In genomic region chr19:57279418-57280164, GRCh38 we compare ENCODE assay signal across 1 cellular context.
A peak's percentile ranks its signal among the peaks of the same experiment; 100 is the strongest.
TF ChIP-seq lines count a peak whose summit lies in the region.

No MANE protein-coding gene starts in this region.

TF ChIP-seq in K562, 482 proteins besides CTCF, POLR2A, EP300 and RAD21 (continued from another document and continues in another):
- TF ChIP-seq FOSL1 (tag; conservative IDR thresholded peaks at IDR 0.05) = peak; percentile 53
- TF ChIP-seq POLR2AphosphoS2 (IDR thresholded peaks at IDR 0.05; ENCODE audit: low read length) = no peak
- no peak for TF ChIP-seq NR2C2 (CRISPR knock-in tag; IDR thresholded peaks at IDR 0.05)
- TF ChIP-seq NR2C2 (tag; IDR thresholded peaks at IDR 0.05) = peak; percentile 82; the same call in 1 of the 2 replicates
- TF ChIP-seq RHOXF2B (CRISPR knock-in tag; conservative IDR thresholded peaks at IDR 0.05) = 0 out of 2 replicates have a peak, but pooled peaks have one; percentile 34
- peak; percentile 26; the same call in 1 of the 2 replicates for TF ChIP-seq CBFB (CRISPR knock-in tag; IDR thresholded peaks at IDR 0.05)
- no peak for TF ChIP-seq PURB (CRISPR knock-in tag; IDR thresholded peaks at IDR 0.05; ENCODE audit: low read depth)
- peak in 1 of 2 experiments; percentile 67; a peak in 1 of 4 replicates for TF ChIP-seq KDM4B (IDR thresholded peaks at IDR 0.05; ENCODE audit: borderline replicate concordance in 2 of 2, low read depth in 1 of 2)
- 0 out of 2 replicates have a peak, but pooled peaks have one; percentile 50 for TF ChIP-seq HLTF (IDR thresholded peaks at IDR 0.05)
- TF ChIP-seq PHF21A (IDR thresholded peaks at IDR 0.05; ENCODE audit: borderline replicate concordance, low read depth) = no peak
- peak; percentile 98 for TF ChIP-seq ELF1 (tag; IDR thresholded peaks at IDR 0.05)
- no peak for TF ChIP-seq HNRNPH1 (optimal IDR thresholded peaks at IDR 0.05; ENCODE audit: low read depth, low read length)
- no peak for TF ChIP-seq TGIF2 (CRISPR knock-in tag; IDR thresholded peaks at IDR 0.05)
- TF ChIP-seq REST (CRISPR knock-in tag; IDR thresholded peaks at IDR 0.05; ENCODE audit: low read depth) = no peak
- no peak for TF ChIP-seq ZNF197 (CRISPR knock-in tag; IDR thresholded peaks at IDR 0.05; ENCODE audit: low read depth)
- TF ChIP-seq SMAD1 (IDR thresholded peaks at IDR 0.05; ENCODE audit: low read depth, low read length, partially characterized antibody) = peak; percentile 62
- TF ChIP-seq ETS1 (conservative IDR thresholded peaks at IDR 0.05; ENCODE audit: control insufficient read depth, low read depth, low read length) = no peak
- 0 out of 2 replicates have a peak, but pooled peaks have one; percentile 24 for TF ChIP-seq TEAD4 (IDR thresholded peaks at IDR 0.05; ENCODE audit: low read length)
- TF ChIP-seq TEAD4 (CRISPR knock-in tag; IDR thresholded peaks at IDR 0.05; ENCODE audit: borderline replicate concordance) = no peak
- peak; percentile 88 for TF ChIP-seq ETV1 (tag; conservative IDR thresholded peaks at IDR 0.05; ENCODE audit: low read depth)
- TF ChIP-seq ZNF384 (IDR thresholded peaks at IDR 0.05; ENCODE audit: low read depth, low read length) = no peak
- TF ChIP-seq ZNF23 (CRISPR knock-in tag; IDR thresholded peaks at IDR 0.05) = no peak
- TF ChIP-seq PREB (CRISPR knock-in tag; IDR thresholded peaks at IDR 0.05) = peak; percentile 92; the same call in 1 of the 2 replicates
- TF ChIP-seq CHCHD3 (CRISPR knock-in tag; IDR thresholded peaks at IDR 0.05) = no peak
- TF ChIP-seq GATA2 (CRISPR knock-in tag; IDR thresholded peaks at IDR 0.05) = no peak
- TF ChIP-seq THRB (CRISPR knock-in tag; conservative IDR thresholded peaks at IDR 0.05) = 0 out of 2 replicates have a peak, but pooled peaks have one; percentile 34
- TF ChIP-seq VEZF1 (CRISPR knock-in tag; IDR thresholded peaks at IDR 0.05) = peak; percentile 64
- TF ChIP-seq SREBF2 (CRISPR knock-in tag; IDR thresholded peaks at IDR 0.05) = no peak
- TF ChIP-seq JUND (IDR thresholded peaks at IDR 0.05; ENCODE audit: borderline replicate concordance, low read depth, low read length) = peak; percentile 92
- TF ChIP-seq JUND (tag; IDR thresholded peaks at IDR 0.05; ENCODE audit: borderline replicate concordance, low read depth, low read length) = peak; percentile 89; the same call in 2 of the 3 replicates
- TF ChIP-seq SPI1 (IDR thresholded peaks at IDR 0.05; ENCODE audit: borderline replicate concordance, low read depth, low read length) = peak; percentile 59; the same call in 1 of the 2 replicates
- no peak for TF ChIP-seq MEF2A (IDR thresholded peaks at IDR 0.05; ENCODE audit: control insufficient read depth, low read depth, low read length)
- no peak for TF ChIP-seq CREB5 (CRISPR knock-in tag; IDR thresholded peaks at IDR 0.05)
- no peak for TF ChIP-seq NFATC3 (IDR thresholded peaks at IDR 0.05)
- TF ChIP-seq SMARCB1 (IDR thresholded peaks at IDR 0.05; ENCODE audit: insufficient read length, low read depth) = no peak
- peak; percentile 81; the same call in 1 of the 2 replicates for TF ChIP-seq ATF7 (IDR thresholded peaks at IDR 0.05)
- TF ChIP-seq CLOCK (CRISPR knock-in tag; IDR thresholded peaks at IDR 0.05; ENCODE audit: borderline replicate concordance) = no peak
- TF ChIP-seq CHD2 (IDR thresholded peaks at IDR 0.05; ENCODE audit: low read depth, low read length) = 0 out of 2 replicates have a peak, but pooled peaks have one; percentile 23
- TF ChIP-seq PHB2 (IDR thresholded peaks at IDR 0.05; ENCODE audit: low read depth) = no peak
- TF ChIP-seq PHF8 (IDR thresholded peaks at IDR 0.05; ENCODE audit: borderline replicate concordance, low read length) = peak; percentile 96
- peak; percentile 84 for TF ChIP-seq NEUROD1 (IDR thresholded peaks at IDR 0.05; ENCODE audit: borderline replicate concordance, low read depth, low read length, partially characterized antibody)
- peak; percentile 57; the same call in 1 of the 2 replicates for TF ChIP-seq SMARCC2 (IDR thresholded peaks at IDR 0.05; ENCODE audit: low read depth)
- TF ChIP-seq PHF20 (IDR thresholded peaks at IDR 0.05; ENCODE audit: partially characterized antibody) = peak; percentile 60
- 0 out of 2 replicates have a peak, but pooled peaks have one; percentile 82 for TF ChIP-seq STAT6 (CRISPR knock-in tag; IDR thresholded peaks at IDR 0.05)
- TF ChIP-seq EP400 (IDR thresholded peaks at IDR 0.05) = peak; percentile 100
- 0 out of 2 replicates have a peak, but pooled peaks have one; percentile 41 for TF ChIP-seq BACH1 (tag; IDR thresholded peaks at IDR 0.05)
- TF ChIP-seq U2AF2 (optimal IDR thresholded peaks at IDR 0.05; ENCODE audit: low read depth, low read length) = no peak
- TF ChIP-seq EZH2 (IDR thresholded peaks at IDR 0.05; ENCODE audit: borderline replicate concordance, low read depth, low read length) = no peak
- TF ChIP-seq NR1H2 (CRISPR knock-in tag; IDR thresholded peaks at IDR 0.05) = no peak
- TF ChIP-seq JUN (IDR thresholded peaks at IDR 0.05; ENCODE audit: borderline replicate concordance, low read depth, low read length) = peak; percentile 88
- no peak for TF ChIP-seq JUN (CRISPR knock-in tag; IDR thresholded peaks at IDR 0.05; ENCODE audit: borderline replicate concordance)
- TF ChIP-seq TRIM24 (IDR thresholded peaks at IDR 0.05) = peak in 1 of 2 experiments; percentile 20; a peak in 1 of 4 replicates
- peak; percentile 63 for TF ChIP-seq USF2 (CRISPR knock-in tag; IDR thresholded peaks at IDR 0.05)
- no peak for TF ChIP-seq ZNF696 (CRISPR knock-in tag; conservative IDR thresholded peaks at IDR 0.05)
